Comparison of ENCODE assay signal across 11 cellular contexts in genomic region chr15:90159213-90159612, GRCh38. TPM values are rescaled to one million over a fixed set of nuclear protein-coding genes. Genes with fewer than 3 reads are reported as not detected.
A peak's percentile ranks its signal among the peaks of the same experiment; 100 is the strongest.
DNase-seq lines count a peak whose midpoint lies in the region; ATAC-seq and TF ChIP-seq lines count a peak whose summit lies in the region.
"Had no signal": no experiment of that assay in that cellular context is flagged by ENCODE, and none has a peak within 500 bp of the region (broad histone marks: within the 10 kb centered on the region; RNA-seq: fewer than 3 reads in every experiment).

No MANE protein-coding gene starts in this region.

- no peaks in the 10 kb centered on the region for H3K36me3 Mint-ChIP-seq in stimulated activated naive B cell treated with anti-CD40 and anti-IgM and Interleukin-4, amounts not matched to agents 10 μg/mL and 1 μg/mL and 100 μg/mL, for 72 hours

- no peaks in the 10 kb centered on the region for H3K27me3 ChIP-seq in WERI-Rb-1 (ENCODE audit: insufficient read depth, low read depth, severe bottlenecking)

- H3K4me3 ChIP-seq in WERI-Rb-1 (ENCODE audit: low read depth, low read length) = no peak overlapping the region
- H3K4me3 ChIP-seq: GM12878 had no signal

- H3K9me3 Mint-ChIP-seq in stimulated activated naive B cell treated with anti-CD40 and anti-IgM and Interleukin-4, amounts not matched to agents 10 μg/mL and 1 μg/mL and 100 μg/mL, for 72 hours = no peaks in the 10 kb centered on the region

- TF ChIP-seq CTCF in WERI-Rb-1 (IDR thresholded peaks at IDR 0.05; ENCODE audit: low read depth, low read length) = no peak

- peaks cover 29 to 45% of the 10 kb centered on the region in 2 donors for H3K4me1 Mint-ChIP-seq in stimulated activated naive B cell treated with anti-CD40 and anti-IgM and Interleukin-4, amounts not matched to agents 10 μg/mL and 1 μg/mL and 100 μg/mL, for 72 hours

- no peaks in the 10 kb centered on the region for H3K27me3 Mint-ChIP-seq in stimulated activated naive B cell treated with anti-CD40 and anti-IgM and Interleukin-4, amounts not matched to agents 10 μg/mL and 1 μg/mL and 100 μg/mL, for 72 hours

- H3K27ac ChIP-seq in WERI-Rb-1 = peak overlapping the region; percentile 97

- no peaks in the 10 kb centered on the region for H3K9me3 ChIP-seq in WERI-Rb-1 (ENCODE audit: severe bottlenecking)

- H3K36me3 ChIP-seq in WERI-Rb-1 = no peaks in the 10 kb centered on the region

- peak; percentile 50 for DNase-seq in LoVo (ENCODE audit: low spot score)
- DNase-seq in WERI-Rb-1 = no peak
- DNase-seq in left colon = peak; percentile 34 to 75
- no peak for DNase-seq in stimulated activated naive B cell treated with anti-CD40 and anti-IgM and Interleukin-4, amounts not matched to agents 10 μg/mL and 1 μg/mL and 100 μg/mL, for 72 hours
- DNase-seq in mucosa of gallbladder (ENCODE audit: low spot score) = no peak
- DNase-seq: DMS 273 treated with DMSO at 0.1 percent for 48 hours, left cardiac atrium, NCI-H1417 had no signal

- H3K4me3 Mint-ChIP-seq in stimulated activated naive B cell treated with anti-CD40 and anti-IgM and Interleukin-4, amounts not matched to agents 10 μg/mL and 1 μg/mL and 100 μg/mL, for 72 hours = no peak overlapping the region

- H3K27ac Mint-ChIP-seq in stimulated activated naive B cell treated with anti-CD40 and anti-IgM and Interleukin-4, amounts not matched to agents 10 μg/mL and 1 μg/mL and 100 μg/mL, for 72 hours = no peak overlapping the region

- intact Hi-C loops in left colon (cut with DNase I, micrococcal nuclease) = no loop called here

- ATAC-seq in left colon (peak; percentile 49), HG03045 (IDR thresholded peaks at IDR 0.05; ENCODE audit: unreplicated experiment) (no peak), HG02610 (IDR thresholded peaks at IDR 0.05; ENCODE audit: unreplicated experiment) (no peak)
- peak; percentile 23 to 25 for ATAC-seq in stimulated activated naive B cell treated with anti-CD40 and anti-IgM and Interleukin-4, amounts not matched to agents 10 μg/mL and 1 μg/mL and 100 μg/mL, for 72 hours (replicated peaks)
- ATAC-seq: GM12878 had no signal

RNA-seq across cellular contexts. Expression of gene SEMA4B, which starts 41.9 kb away (rescaled TPM):
- total RNA-seq in left colon = 100 to 1,000 TPM in 1 of 2 donors, 10 to 100 TPM in 1; 97.2 to 165 TPM
- 79.7 TPM for total RNA-seq in mucosa of gallbladder

RNA-seq across cellular contexts. Expression of gene IDH2, which starts 56.9 kb away (rescaled TPM):
- total RNA-seq in left colon (100 to 1,000 TPM; 110 to 185 TPM), mucosa of gallbladder (73.2 TPM)

Comparison
In these comparisons a context has a peak if more than half of its experiments do, and no peak if none do; other contexts are left out.
1. DNase-seq: peak in LoVo (single experiment) and left colon (2 of 2); none in WERI-Rb-1 (single experiment), stimulated activated naive B cell treated with anti-CD40 and anti-IgM and Interleukin-4, amounts not matched to agents 10 μg/mL and 1 μg/mL and 100 μg/mL, for 72 hours (single experiment) and mucosa of gallbladder (single experiment).
2. ATAC-seq: peak in left colon (single experiment) and stimulated activated naive B cell treated with anti-CD40 and anti-IgM and Interleukin-4, amounts not matched to agents 10 μg/mL and 1 μg/mL and 100 μg/mL, for 72 hours (2 of 2); none in HG03045 (single experiment) and HG02610 (single experiment).